24 cellular contexts compared by ENCODE assay signal in genomic region chr7:152866125-152866524, GRCh38.
"Had no signal": no experiment of that assay in that cellular context is flagged by ENCODE, and none has a peak within 500 bp of the region (broad histone marks: within the 10 kb centered on the region; RNA-seq: fewer than 3 reads in every experiment).

No MANE protein-coding gene starts in this region.

- H3K27ac Mint-ChIP-seq: activated CD8-positive, alpha-beta T cell treated with anti-CD3 and anti-CD28 coated beads, Interleukin-2, amount 10 ng/mL, durations not matched to agents 7 days and 5 days; progenitor cell of endocrine pancreas; T-cell; T-helper 2 cell treated with Interferon-gamma antibody and Interleukin-4, amounts not matched to agents 5 μg/mL and 100 μg/mL, for 36 hours had no signal

- ATAC-seq: activated CD4-positive, CD25-positive, alpha-beta regulatory T cell treated with anti-CD3 and anti-CD28 coated beads, Interleukin-2, amount 50 U/mL, for 24 hours; activated CD8-positive, alpha-beta T cell treated with anti-CD3 and anti-CD28 coated beads, Interleukin-2, amount 10 ng/mL, durations not matched to agents 7 days and 5 days; activated naive CD4-positive, alpha-beta T cell treated with anti-CD3 and anti-CD28 coated beads, Interleukin-2, amount 50 U/mL, for 72 hours; heart left ventricle; left colon; mucosa of descending colon; T-cell; upper lobe of right lung had no signal

- DNase-seq: activated CD4-positive, alpha-beta T cell treated with anti-CD3 and anti-CD28 coated beads, Interleukin-2, amount 50 U/mL, for 1 hour; activated CD8-positive, alpha-beta T cell treated with anti-CD3 and anti-CD28 coated beads, Interleukin-2, amount 10 ng/mL, durations not matched to agents 7 days and 5 days; activated gamma-delta T cell treated with Interleukin-2 at 50 U/mL for 16 hours; effector CD4-positive, alpha-beta T cell; heart left ventricle; left colon; mesendoderm; mucosa of descending colon; nucleus accumbens; retina; sigmoid colon; stimulated activated CD4-positive, alpha-beta T cell treated with anti-CD3 and anti-CD28 coated beads, Interleukin-2, amount 100 ng/mL, for 48 hours; stimulated activated CD8-positive, alpha-beta memory T cell treated with anti-CD3 and anti-CD28 coated beads, Interleukin-4, amount 100 ng/mL, for 48 hours; stimulated activated naive CD4-positive, alpha-beta T cell; T-cell had no signal

- H3K27me3 Mint-ChIP-seq: progenitor cell of endocrine pancreas, T-cell had no signal

- H3K4me1 ChIP-seq: adrenal gland, breast epithelium, heart left ventricle, sigmoid colon, upper lobe of right lung had no signal

- H3K4me3 Mint-ChIP-seq: activated CD8-positive, alpha-beta T cell treated with anti-CD3 and anti-CD28 coated beads, Interleukin-2, amount 10 ng/mL, durations not matched to agents 7 days and 5 days; T-cell; T-helper 2 cell treated with Interferon-gamma antibody and Interleukin-4, amounts not matched to agents 5 μg/mL and 100 μg/mL, for 36 hours had no signal

- H3K9me3 Mint-ChIP-seq: activated naive CD4-positive, alpha-beta T cell treated with anti-CD3 and anti-CD28 coated beads, Interleukin-2, amount 50 U/mL, for 72 hours; T-cell; T-helper 2 cell treated with Interferon-gamma antibody and Interleukin-4, amounts not matched to agents 5 μg/mL and 100 μg/mL, for 36 hours had no signal

- H3K36me3 Mint-ChIP-seq: activated naive CD4-positive, alpha-beta T cell treated with anti-CD3 and anti-CD28 coated beads, Interleukin-2, amount 50 U/mL, for 72 hours had no signal

- H3K9me3 ChIP-seq: adrenal gland, breast epithelium, heart left ventricle, mucosa of descending colon, sigmoid colon, upper lobe of right lung had no signal

- H3K4me2 ChIP-seq: smooth muscle cell had no signal

- H3K27me3 ChIP-seq: adrenal gland, breast epithelium, heart left ventricle, sigmoid colon, upper lobe of right lung had no signal

- H3K4me3 ChIP-seq: adrenal gland, breast epithelium, heart left ventricle, mucosa of descending colon, sigmoid colon, smooth muscle cell, upper lobe of right lung had no signal

- H3K36me3 ChIP-seq: adrenal gland, breast epithelium, heart left ventricle, sigmoid colon, upper lobe of right lung had no signal

- H3K27ac ChIP-seq: adrenal gland, breast epithelium, heart left ventricle, sigmoid colon, upper lobe of right lung, VCaP had no signal
